In the genomic region with DNA sequence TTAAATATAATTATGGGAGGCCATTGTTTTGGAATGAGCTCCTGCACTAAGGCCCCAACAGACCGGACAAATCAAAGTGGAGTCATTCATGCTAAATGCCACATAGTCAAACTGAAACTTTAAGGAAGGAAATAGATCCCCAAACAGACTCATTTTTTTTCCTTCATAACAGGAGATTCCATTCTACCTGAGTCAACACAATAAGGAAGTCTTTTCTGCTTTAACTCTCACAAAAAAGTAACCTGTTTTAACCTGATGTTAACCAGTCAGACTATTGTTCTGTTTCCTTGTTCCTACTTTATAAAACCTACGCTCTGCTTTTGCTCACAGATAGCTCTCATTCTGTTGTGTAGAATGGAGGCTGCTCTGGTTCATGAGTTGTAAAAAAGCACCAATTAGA, we compare ENCODE assay signal across 15 cellular contexts.
DNase-seq lines count a peak whose midpoint lies in the region; ATAC-seq, FAIRE-seq and TF ChIP-seq lines count a peak whose summit lies in the region.
"Had no signal": no experiment of that assay in that cellular context is flagged by ENCODE, and none has a peak within 500 bp of the region (broad histone marks: within the 10 kb centered on the region; RNA-seq: fewer than 3 reads in every experiment).

No MANE protein-coding gene starts in this region.

- DNase-seq in LoVo (ENCODE audit: low spot score) (peak; percentile 11), endothelial cell of umbilical vein (ENCODE audit: low read depth, low spot score) (peak; percentile 74), left colon (no peak), NCI-H2029 treated with DMSO at 0.1 percent for 48 hours (lab: John Stamatoyannopoulos, UW) (no peak), posterior vena cava (ENCODE audit: low spot score) (no peak)
- no peak for DNase-seq in stimulated activated naive B cell treated with anti-CD40 and anti-IgM and Interleukin-4, amounts not matched to agents 10 μg/mL and 1 μg/mL and 100 μg/mL, for 72 hours
- DNase-seq: ACHN, AML-193, EL, NCI-H1417, NCI-H2029, NCI-H510A treated with DMSO at 0.1 percent for 48 hours had no signal

- no peak overlapping the region for H3K27ac Mint-ChIP-seq in stimulated activated naive B cell treated with anti-CD40 and anti-IgM and Interleukin-4, amounts not matched to agents 10 μg/mL and 1 μg/mL and 100 μg/mL, for 72 hours
- H3K27ac Mint-ChIP-seq: CD14-positive monocyte had no signal

- no peaks in the 10 kb centered on the region for H3K9me3 Mint-ChIP-seq in stimulated activated naive B cell treated with anti-CD40 and anti-IgM and Interleukin-4, amounts not matched to agents 10 μg/mL and 1 μg/mL and 100 μg/mL, for 72 hours

- no peaks in the 10 kb centered on the region for H3K36me3 Mint-ChIP-seq in stimulated activated naive B cell treated with anti-CD40 and anti-IgM and Interleukin-4, amounts not matched to agents 10 μg/mL and 1 μg/mL and 100 μg/mL, for 72 hours
- H3K36me3 Mint-ChIP-seq: CD14-positive monocyte had no signal

- CTCF ChIA-PET in endothelial cell of umbilical vein (lab: Charles Lee), result interaction anchor here (1.3 to 1.5 kb wide), 2 partner anchors 9 to 475 kb away, joined by 3 to 4 read pairs; no protein-coding TSS in a partner anchor

- no peaks in the 10 kb centered on the region for H3K4me1 Mint-ChIP-seq in stimulated activated naive B cell treated with anti-CD40 and anti-IgM and Interleukin-4, amounts not matched to agents 10 μg/mL and 1 μg/mL and 100 μg/mL, for 72 hours
- H3K4me1 Mint-ChIP-seq: CD14-positive monocyte had no signal

- no peak for TF ChIP-seq CTCF in endothelial cell of umbilical vein (IDR thresholded peaks at IDR 0.05; ENCODE audit: extremely low read depth in 1 of 2, insufficient read depth in 1 of 2, low read depth in 1 of 2, low read length in 2 of 2)

- dilution Hi-C loops in endothelial cell of umbilical vein (cut with MboI; ENCODE audit: extremely low pct_ligation_motif_present, low sequenced_read_pairs), result no loop called here

- H4K20me1 ChIP-seq in endothelial cell of umbilical vein (replicated peaks; ENCODE audit: control insufficient read depth, extremely low read depth, insufficient read depth, low read length), result no peaks in the 10 kb centered on the region

- intact Hi-C loops in endothelial cell of umbilical vein (cut with micrococcal nuclease) (no loop called here), left colon (cut with DNase I, micrococcal nuclease) (no loop called here), posterior vena cava (cut with DNase I) (no loop called here)

- peak; percentile 65 for FAIRE-seq in endothelial cell of umbilical vein (lab: Jason Lieb, UNC)
- FAIRE-seq: GM19239 had no signal

- no peak overlapping the region for H3K4me2 ChIP-seq in endothelial cell of umbilical vein (ENCODE audit: insufficient read depth, low read length)

- H3K9me1 ChIP-seq in endothelial cell of umbilical vein (replicated peaks; ENCODE audit: control insufficient read depth, extremely low read depth, insufficient read depth, low read length), result no peaks in the 10 kb centered on the region

- peak overlapping the region; percentile 36 for H2AFZ ChIP-seq in endothelial cell of umbilical vein (ENCODE audit: low read depth, low read length)

- H3K27me3 ChIP-seq in endothelial cell of umbilical vein (ENCODE audit: control insufficient read depth in 2 of 2, insufficient read depth in 2 of 2, low read length in 2 of 2), result no peaks in the 10 kb centered on the region

- ATAC-seq in left colon, result peak; percentile 14
- no peak for ATAC-seq in GM19467 (IDR thresholded peaks at IDR 0.05; ENCODE audit: unreplicated experiment)
- ATAC-seq in stimulated activated naive B cell treated with anti-CD40 and anti-IgM and Interleukin-4, amounts not matched to agents 10 μg/mL and 1 μg/mL and 100 μg/mL, for 72 hours (replicated peaks), result no peak

- TF ChIP-seq POLR2A in endothelial cell of umbilical vein (IDR thresholded peaks at IDR 0.05; ENCODE audit: low read depth, low read length), result no peak

- H3K4me1 ChIP-seq in endothelial cell of umbilical vein (ENCODE audit: control insufficient read depth, extremely low read depth, insufficient read depth, low read length), result peaks cover 4% of the 10 kb centered on the region

- H3K79me2 ChIP-seq in endothelial cell of umbilical vein (ENCODE audit: control insufficient read depth, insufficient read depth, low read length), result no peaks in the 10 kb centered on the region

- H3K4me3 ChIP-seq in endothelial cell of umbilical vein (replicated peaks in 1 of 3; ENCODE audit: insufficient read depth in 1 of 3, low read depth in 1 of 3, low read length in 3 of 3), result no peak overlapping the region

- H3K9me3 ChIP-seq in endothelial cell of umbilical vein (replicated peaks; ENCODE audit: control insufficient read depth, insufficient read depth, low read length), result no peaks in the 10 kb centered on the region

- H3K4me3 Mint-ChIP-seq in stimulated activated naive B cell treated with anti-CD40 and anti-IgM and Interleukin-4, amounts not matched to agents 10 μg/mL and 1 μg/mL and 100 μg/mL, for 72 hours, result no peak overlapping the region
- H3K4me3 Mint-ChIP-seq: CD14-positive monocyte had no signal

- no peak overlapping the region for H3K27ac ChIP-seq in endothelial cell of umbilical vein (ENCODE audit: insufficient read depth, low read depth, low read length)

- no peak overlapping the region for H3K9ac ChIP-seq in endothelial cell of umbilical vein (replicated peaks; ENCODE audit: extremely low read depth, insufficient read depth, low read length)

- POLR2A ChIA-PET in endothelial cell of umbilical vein (lab: Charles Lee), result no interaction called here

- no TSS peak for BruUV-seq in endothelial cell of umbilical vein (replicated peaks; lab: Mats Ljungman, UMichigan)

- no peaks in the 10 kb centered on the region for H3K27me3 Mint-ChIP-seq in stimulated activated naive B cell treated with anti-CD40 and anti-IgM and Interleukin-4, amounts not matched to agents 10 μg/mL and 1 μg/mL and 100 μg/mL, for 72 hours

- no peaks in the 10 kb centered on the region for H3K36me3 ChIP-seq in endothelial cell of umbilical vein (ENCODE audit: control insufficient read depth in 2 of 2, extremely low read depth in 1 of 2, insufficient read depth in 2 of 2, low read length in 2 of 2)

TF ChIP-seq in endothelial cell of umbilical vein, 7 proteins besides CTCF, POLR2A, EP300 and RAD21:
- TF ChIP-seq JUN (IDR thresholded peaks at IDR 0.05; ENCODE audit: borderline replicate concordance, insufficient read depth, insufficient read length, low read depth) (no peak), FOS (IDR thresholded peaks at IDR 0.05; ENCODE audit: borderline replicate concordance, insufficient read depth, low read length) (peak; percentile 46)

Comparison
In these comparisons a context has a peak if more than half of its experiments do, and no peak if none do; other contexts are left out.
1. DNase-seq: peak in LoVo (single experiment) and endothelial cell of umbilical vein (single experiment); none in left colon (0 of 2), NCI-H2029 treated with DMSO at 0.1 percent for 48 hours (single experiment), stimulated activated naive B cell treated with anti-CD40 and anti-IgM and Interleukin-4, amounts not matched to agents 10 μg/mL and 1 μg/mL and 100 μg/mL, for 72 hours (single experiment) and posterior vena cava (single experiment).